ENCODE assay signal across 7 cellular contexts in the genomic region with DNA sequence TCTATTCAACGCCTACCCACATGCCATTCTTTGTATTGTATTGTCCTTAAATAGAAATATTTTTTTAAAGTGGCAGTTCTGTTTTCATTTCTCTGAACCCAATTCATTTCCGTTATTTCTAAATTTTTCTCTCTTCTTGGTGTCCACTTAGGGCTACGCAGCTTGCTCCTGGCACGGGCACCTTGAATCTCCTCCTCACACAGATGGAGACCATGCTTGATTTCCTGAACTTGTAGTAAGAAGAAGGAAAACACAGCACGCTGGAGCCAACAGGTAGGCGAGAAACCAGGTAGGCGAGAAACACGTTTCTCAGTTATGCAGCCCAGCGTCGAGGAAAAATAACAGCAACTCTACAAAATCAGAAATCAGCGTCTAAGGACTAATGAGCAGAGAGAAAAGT.
"Had no signal": no experiment of that assay in that cellular context is flagged by ENCODE, and none has a peak within 500 bp of the region (broad histone marks: within the 10 kb centered on the region; RNA-seq: fewer than 3 reads in every experiment).

No MANE protein-coding gene starts in this region.

- H3K9ac ChIP-seq: GM23248 had no signal

- H3K27ac ChIP-seq: GM23248, HL-60 had no signal

- H3K27ac Mint-ChIP-seq: IgD-negative memory B cell had no signal

- DNase-seq: GM23248, GOT3, H7, HCEC 1CT, KBM-7 had no signal

- H3K4me3 Mint-ChIP-seq: IgD-negative memory B cell had no signal

- H2AFZ ChIP-seq: GM23248 had no signal

- H3K36me3 Mint-ChIP-seq: IgD-negative memory B cell had no signal

- H3K9me3 Mint-ChIP-seq: IgD-negative memory B cell had no signal

- H3K27me3 Mint-ChIP-seq: IgD-negative memory B cell had no signal
